24 cellular contexts compared by ENCODE assay signal in genomic region chr9:24045150-24045549, GRCh38.
"Had no signal": no experiment of that assay in that cellular context is flagged by ENCODE, and none has a peak within 500 bp of the region (broad histone marks: within the 10 kb centered on the region; RNA-seq: fewer than 3 reads in every experiment).

No MANE protein-coding gene starts in this region.

- FAIRE-seq: endometrium, keratinocyte had no signal

- H3K27ac ChIP-seq: esophagus squamous epithelium, lower lobe of right lung, prostate gland, right atrium auricular region, sigmoid colon, thoracic aorta, tibial nerve, upper lobe of right lung, uterus had no signal

- DNase-seq: cortex of kidney; effector memory CD8-positive, alpha-beta T cell; erythroblast; esophagus squamous epithelium; foreskin melanocyte; hypothalamus; immature natural killer cell; left ventricle myocardium superior; lower lobe of right lung; naive thymus-derived CD8-positive, alpha-beta T cell; nephron progenitor cell; nucleus accumbens; sigmoid colon; stimulated activated CD4-positive, alpha-beta T cell treated with anti-CD3 and anti-CD28 coated beads, Interleukin-2, amount 100 ng/mL, for 24 hours; stimulated activated CD4-positive, alpha-beta T cell treated with anti-CD3 and anti-CD28 coated beads, Interleukin-4, amount 100 ng/mL, for 24 hours; upper lobe of right lung; uterus had no signal

- H3K27me3 ChIP-seq: esophagus squamous epithelium, right atrium auricular region, sigmoid colon, tibial nerve, upper lobe of right lung, uterus had no signal

- H3K4me1 ChIP-seq: esophagus squamous epithelium, lower lobe of right lung, prostate gland, right atrium auricular region, sigmoid colon, tibial nerve, upper lobe of right lung, uterus had no signal

- ATAC-seq: effector memory CD8-positive, alpha-beta T cell; left ventricle myocardium superior; lower lobe of right lung; naive thymus-derived CD8-positive, alpha-beta T cell; stimulated activated memory B cell treated with anti-CD40 and anti-IgM and Interleukin-4, amounts not matched to agents 10 μg/mL and 1 μg/mL and 100 μg/mL, for 72 hours; upper lobe of right lung had no signal

- H3K36me3 ChIP-seq: esophagus squamous epithelium, lower lobe of right lung, prostate gland, right atrium auricular region, sigmoid colon, thoracic aorta, tibial nerve, upper lobe of right lung, uterus had no signal

- H3K9me3 ChIP-seq: esophagus squamous epithelium, lower lobe of right lung, prostate gland, right atrium auricular region, sigmoid colon, thoracic aorta, tibial nerve, upper lobe of right lung, uterus had no signal

- H3K4me3 ChIP-seq: esophagus squamous epithelium, lower lobe of right lung, prostate gland, right atrium auricular region, sigmoid colon, thoracic aorta, tibial nerve, upper lobe of right lung, uterus had no signal
